In the genomic region with DNA sequence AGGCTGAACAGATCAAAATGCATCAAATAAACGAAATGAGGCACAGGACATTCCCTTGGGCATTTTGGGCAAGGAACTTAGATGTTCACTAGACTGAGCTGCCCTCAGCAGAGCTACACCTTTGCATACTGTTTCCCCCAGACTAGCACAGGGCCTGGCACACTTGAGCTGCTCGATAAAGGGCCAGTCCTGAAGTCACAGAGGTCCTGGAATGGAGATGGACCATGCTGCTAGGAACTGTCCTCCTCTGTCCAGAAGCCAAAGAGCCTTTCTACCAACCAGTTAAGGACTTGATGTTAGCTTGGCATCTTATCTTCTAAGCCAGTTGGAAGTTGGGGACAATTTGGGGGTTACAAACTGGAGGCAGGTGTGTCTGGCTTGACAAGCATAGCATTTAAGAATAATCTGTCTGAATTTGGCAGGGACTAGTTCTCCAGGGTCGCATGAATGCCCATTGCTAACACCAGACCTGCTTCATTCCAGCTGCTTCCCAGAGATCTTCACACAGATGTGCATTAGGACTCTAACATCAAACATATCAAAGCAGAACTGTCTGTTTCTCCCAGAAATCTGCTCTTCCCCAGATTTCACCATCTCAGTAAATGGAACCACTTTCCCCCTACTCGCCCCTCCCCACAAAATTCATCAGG, we compare ENCODE assay signal across 1 cellular context.
TF ChIP-seq lines count a peak whose summit lies in the region.

No MANE protein-coding gene starts in this region.

TF ChIP-seq in GM23338, 12 proteins besides CTCF, POLR2A, EP300 and RAD21 (continued from another document):
- TF ChIP-seq, protein P1, sequence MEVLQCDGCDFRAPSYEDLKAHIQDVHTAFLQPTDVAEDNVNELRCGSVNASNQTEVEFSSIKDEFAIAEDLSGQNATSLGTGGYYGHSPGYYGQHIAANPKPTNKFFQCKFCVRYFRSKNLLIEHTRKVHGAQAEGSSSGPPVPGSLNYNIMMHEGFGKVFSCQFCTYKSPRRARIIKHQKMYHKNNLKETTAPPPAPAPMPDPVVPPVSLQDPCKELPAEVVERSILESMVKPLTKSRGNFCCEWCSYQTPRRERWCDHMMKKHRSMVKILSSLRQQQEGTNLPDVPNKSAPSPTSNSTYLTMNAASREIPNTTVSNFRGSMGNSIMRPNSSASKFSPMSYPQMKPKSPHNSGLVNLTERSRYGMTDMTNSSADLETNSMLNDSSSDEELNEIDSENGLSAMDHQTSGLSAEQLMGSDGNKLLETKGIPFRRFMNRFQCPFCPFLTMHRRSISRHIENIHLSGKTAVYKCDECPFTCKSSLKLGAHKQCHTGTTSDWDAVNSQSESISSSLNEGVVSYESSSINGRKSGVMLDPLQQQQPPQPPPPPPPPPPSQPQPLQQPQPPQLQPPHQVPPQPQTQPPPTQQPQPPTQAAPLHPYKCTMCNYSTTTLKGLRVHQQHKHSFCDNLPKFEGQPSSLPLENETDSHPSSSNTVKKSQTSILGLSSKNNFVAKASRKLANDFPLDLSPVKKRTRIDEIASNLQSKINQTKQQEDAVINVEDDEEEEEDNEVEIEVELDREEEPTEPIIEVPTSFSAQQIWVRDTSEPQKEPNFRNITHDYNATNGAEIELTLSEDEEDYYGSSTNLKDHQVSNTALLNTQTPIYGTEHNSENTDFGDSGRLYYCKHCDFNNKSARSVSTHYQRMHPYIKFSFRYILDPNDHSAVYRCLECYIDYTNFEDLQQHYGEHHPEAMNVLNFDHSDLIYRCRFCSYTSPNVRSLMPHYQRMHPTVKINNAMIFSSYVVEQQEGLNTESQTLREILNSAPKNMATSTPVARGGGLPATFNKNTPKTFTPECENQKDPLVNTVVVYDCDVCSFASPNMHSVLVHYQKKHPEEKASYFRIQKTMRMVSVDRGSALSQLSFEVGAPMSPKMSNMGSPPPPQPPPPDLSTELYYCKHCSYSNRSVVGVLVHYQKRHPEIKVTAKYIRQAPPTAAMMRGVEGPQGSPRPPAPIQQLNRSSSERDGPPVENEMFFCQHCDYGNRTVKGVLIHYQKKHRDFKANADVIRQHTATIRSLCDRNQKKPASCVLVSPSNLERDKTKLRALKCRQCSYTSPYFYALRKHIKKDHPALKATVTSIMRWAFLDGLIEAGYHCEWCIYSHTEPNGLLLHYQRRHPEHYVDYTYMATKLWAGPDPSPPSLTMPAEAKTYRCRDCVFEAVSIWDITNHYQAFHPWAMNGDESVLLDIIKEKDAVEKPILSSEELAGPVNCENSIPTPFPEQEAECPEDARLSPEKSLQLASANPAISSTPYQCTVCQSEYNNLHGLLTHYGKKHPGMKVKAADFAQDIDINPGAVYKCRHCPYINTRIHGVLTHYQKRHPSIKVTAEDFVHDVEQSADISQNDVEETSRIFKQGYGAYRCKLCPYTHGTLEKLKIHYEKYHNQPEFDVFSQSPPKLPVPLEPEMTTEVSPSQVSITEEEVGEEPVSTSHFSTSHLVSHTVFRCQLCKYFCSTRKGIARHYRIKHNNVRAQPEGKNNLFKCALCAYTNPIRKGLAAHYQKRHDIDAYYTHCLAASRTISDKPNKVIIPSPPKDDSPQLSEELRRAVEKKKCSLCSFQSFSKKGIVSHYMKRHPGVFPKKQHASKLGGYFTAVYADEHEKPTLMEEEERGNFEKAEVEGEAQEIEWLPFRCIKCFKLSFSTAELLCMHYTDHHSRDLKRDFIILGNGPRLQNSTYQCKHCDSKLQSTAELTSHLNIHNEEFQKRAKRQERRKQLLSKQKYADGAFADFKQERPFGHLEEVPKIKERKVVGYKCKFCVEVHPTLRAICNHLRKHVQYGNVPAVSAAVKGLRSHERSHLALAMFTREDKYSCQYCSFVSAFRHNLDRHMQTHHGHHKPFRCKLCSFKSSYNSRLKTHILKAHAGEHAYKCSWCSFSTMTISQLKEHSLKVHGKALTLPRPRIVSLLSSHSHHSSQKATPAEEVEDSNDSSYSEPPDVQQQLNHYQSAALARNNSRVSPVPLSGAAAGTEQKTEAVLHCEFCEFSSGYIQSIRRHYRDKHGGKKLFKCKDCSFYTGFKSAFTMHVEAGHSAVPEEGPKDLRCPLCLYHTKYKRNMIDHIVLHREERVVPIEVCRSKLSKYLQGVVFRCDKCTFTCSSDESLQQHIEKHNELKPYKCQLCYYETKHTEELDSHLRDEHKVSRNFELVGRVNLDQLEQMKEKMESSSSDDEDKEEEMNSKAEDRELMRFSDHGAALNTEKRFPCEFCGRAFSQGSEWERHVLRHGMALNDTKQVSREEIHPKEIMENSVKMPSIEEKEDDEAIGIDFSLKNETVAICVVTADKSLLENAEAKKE (CRISPR knock-in tag; IDR thresholded peaks at IDR 0.05), result no peak
- TF ChIP-seq EZH2phosphoT487 (IDR thresholded peaks at IDR 0.05; ENCODE audit: unreplicated experiment), result no peak
- no peak for TF ChIP-seq NANOG (IDR thresholded peaks at IDR 0.05; ENCODE audit: borderline replicate concordance)
- no peak for TF ChIP-seq CREB1 (CRISPR knock-in tag; IDR thresholded peaks at IDR 0.05; ENCODE audit: low read depth)
- TF ChIP-seq, protein P2, sequence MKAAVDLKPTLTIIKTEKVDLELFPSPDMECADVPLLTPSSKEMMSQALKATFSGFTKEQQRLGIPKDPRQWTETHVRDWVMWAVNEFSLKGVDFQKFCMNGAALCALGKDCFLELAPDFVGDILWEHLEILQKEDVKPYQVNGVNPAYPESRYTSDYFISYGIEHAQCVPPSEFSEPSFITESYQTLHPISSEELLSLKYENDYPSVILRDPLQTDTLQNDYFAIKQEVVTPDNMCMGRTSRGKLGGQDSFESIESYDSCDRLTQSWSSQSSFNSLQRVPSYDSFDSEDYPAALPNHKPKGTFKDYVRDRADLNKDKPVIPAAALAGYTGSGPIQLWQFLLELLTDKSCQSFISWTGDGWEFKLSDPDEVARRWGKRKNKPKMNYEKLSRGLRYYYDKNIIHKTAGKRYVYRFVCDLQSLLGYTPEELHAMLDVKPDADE (IDR thresholded peaks at IDR 0.05), result no peak
- TF ChIP-seq ZNF114 (CRISPR knock-in tag; IDR thresholded peaks at IDR 0.05), result no peak
- TF ChIP-seq POLR2AphosphoS5 (IDR thresholded peaks at IDR 0.05; ENCODE audit: low read depth), result no peak
- TF ChIP-seq EZH2 (IDR thresholded peaks at IDR 0.05; ENCODE audit: low read depth, unreplicated experiment), result no peak
- no peak for TF ChIP-seq ZNF331 (CRISPR knock-in tag; IDR thresholded peaks at IDR 0.05; ENCODE audit: low read depth)
